Comparison of ENCODE assay signal across 1 cellular context in the genomic region with DNA sequence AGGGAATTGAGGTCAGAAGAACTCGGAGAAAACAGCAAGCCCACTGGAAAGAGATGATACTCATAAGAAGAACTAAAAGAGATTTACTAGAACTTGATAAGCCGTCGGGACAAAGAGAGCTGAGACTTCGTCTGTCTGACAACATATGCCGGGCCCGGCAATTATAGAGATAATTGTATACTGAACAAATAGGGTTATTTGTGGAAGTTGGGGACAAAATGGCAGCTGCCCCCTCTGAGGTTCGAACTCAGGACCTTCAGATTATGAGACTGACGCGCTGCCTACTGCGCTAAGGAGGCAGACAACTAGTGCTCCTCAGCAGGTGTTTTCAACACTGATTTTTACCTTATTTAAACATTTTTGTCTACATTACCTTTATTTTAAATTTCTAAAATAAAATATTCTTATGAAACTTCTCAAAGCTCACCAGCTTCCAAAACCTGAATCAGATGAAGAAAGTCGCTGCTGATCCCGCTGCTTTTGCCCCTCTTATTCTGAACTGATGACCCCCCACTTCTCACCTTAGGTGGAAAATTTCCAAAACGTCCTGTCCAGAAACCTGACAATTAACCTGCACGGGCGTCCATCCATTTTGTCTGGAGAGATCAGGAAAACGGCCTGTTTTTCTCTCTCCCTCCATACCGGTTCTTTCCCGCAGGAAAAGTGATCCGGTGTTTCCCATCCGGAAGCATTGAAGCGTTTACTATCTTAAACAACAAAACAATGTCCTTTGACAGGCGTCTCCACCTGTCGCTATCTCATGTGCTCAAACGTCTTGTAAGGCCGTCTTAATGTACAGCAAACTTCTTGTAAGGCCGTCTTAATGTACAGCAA.
TF ChIP-seq lines count a peak whose summit lies in the region.

No MANE protein-coding gene starts in this region.

TF ChIP-seq in K562, 482 proteins besides CTCF, POLR2A, EP300 and RAD21 (continued from another document and continues in another):
- TF ChIP-seq, protein P1, sequence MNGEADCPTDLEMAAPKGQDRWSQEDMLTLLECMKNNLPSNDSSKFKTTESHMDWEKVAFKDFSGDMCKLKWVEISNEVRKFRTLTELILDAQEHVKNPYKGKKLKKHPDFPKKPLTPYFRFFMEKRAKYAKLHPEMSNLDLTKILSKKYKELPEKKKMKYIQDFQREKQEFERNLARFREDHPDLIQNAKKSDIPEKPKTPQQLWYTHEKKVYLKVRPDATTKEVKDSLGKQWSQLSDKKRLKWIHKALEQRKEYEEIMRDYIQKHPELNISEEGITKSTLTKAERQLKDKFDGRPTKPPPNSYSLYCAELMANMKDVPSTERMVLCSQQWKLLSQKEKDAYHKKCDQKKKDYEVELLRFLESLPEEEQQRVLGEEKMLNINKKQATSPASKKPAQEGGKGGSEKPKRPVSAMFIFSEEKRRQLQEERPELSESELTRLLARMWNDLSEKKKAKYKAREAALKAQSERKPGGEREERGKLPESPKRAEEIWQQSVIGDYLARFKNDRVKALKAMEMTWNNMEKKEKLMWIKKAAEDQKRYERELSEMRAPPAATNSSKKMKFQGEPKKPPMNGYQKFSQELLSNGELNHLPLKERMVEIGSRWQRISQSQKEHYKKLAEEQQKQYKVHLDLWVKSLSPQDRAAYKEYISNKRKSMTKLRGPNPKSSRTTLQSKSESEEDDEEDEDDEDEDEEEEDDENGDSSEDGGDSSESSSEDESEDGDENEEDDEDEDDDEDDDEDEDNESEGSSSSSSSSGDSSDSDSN (IDR thresholded peaks at IDR 0.05; ENCODE audit: borderline replicate concordance in 1 of 2, low read depth in 2 of 2, low read length in 2 of 2), result no peak
- TF ChIP-seq TRIM24 (IDR thresholded peaks at IDR 0.05) (peak in 1 of 2 experiments; percentile 45; a peak in 2 of 4 replicates), ZNF274 (IDR thresholded peaks at IDR 0.05; ENCODE audit: borderline replicate concordance, low read depth, low read length) (peak; percentile 64; the same call in 1 of the 2 replicates), TCFL5 (CRISPR knock-in tag; conservative IDR thresholded peaks at IDR 0.05) (no peak), FOSL1 (tag; conservative IDR thresholded peaks at IDR 0.05) (peak; percentile 45; the same call in 1 of the 2 replicates), JUNB (CRISPR knock-in tag; conservative IDR thresholded peaks at IDR 0.05) (no peak), CREB1 (IDR thresholded peaks at IDR 0.05) (no peak), CREB1 (CRISPR knock-in tag; IDR thresholded peaks at IDR 0.05) (no peak), PHTF2 (CRISPR knock-in tag; IDR thresholded peaks at IDR 0.05) (no peak), BMI1 (IDR thresholded peaks at IDR 0.05; ENCODE audit: low read length) (no peak; the same call in 1 of the 2 replicates), ZNF695 (CRISPR knock-in tag; IDR thresholded peaks at IDR 0.05) (no peak), SRF (CRISPR knock-in tag; IDR thresholded peaks at IDR 0.05) (0 out of 4 replicates have a peak, but pooled peaks of 1 of the 2 experiments have one; percentile 17), HDAC1 (IDR thresholded peaks at IDR 0.05) (peak; percentile 40 to 94), ZBTB5 (IDR thresholded peaks at IDR 0.05) (peak; percentile 76), PRMT5 (CRISPR knock-in tag; IDR thresholded peaks at IDR 0.05) (no peak), HDAC6 (IDR thresholded peaks at IDR 0.05; ENCODE audit: low read depth, low read length) (peak; percentile 42; the same call in 1 of the 2 replicates), POLR2H (tag; IDR thresholded peaks at IDR 0.05; ENCODE audit: low read depth) (peak; percentile 100), SMARCA4 (IDR thresholded peaks at IDR 0.05) (no peak; the same call in 1 of the 2 replicates), HDAC2 (IDR thresholded peaks at IDR 0.05) (peak; percentile 19; the same call in 1 of the 2 replicates), SREBF2 (CRISPR knock-in tag; IDR thresholded peaks at IDR 0.05) (no peak), TEAD4 (IDR thresholded peaks at IDR 0.05; ENCODE audit: low read length) (peak; percentile 86), TEAD4 (CRISPR knock-in tag; IDR thresholded peaks at IDR 0.05; ENCODE audit: borderline replicate concordance) (no peak), ZBTB40 (IDR thresholded peaks at IDR 0.05) (peak; percentile 82), ZBTB40 (CRISPR knock-in tag; IDR thresholded peaks at IDR 0.05) (no peak), POLR2G (IDR thresholded peaks at IDR 0.05; ENCODE audit: low read depth, low read length) (no peak), CSDE1 (IDR thresholded peaks at IDR 0.05) (peak in 1 of 2 experiments; percentile 88; a peak in 2 of 4 replicates), KLF10 (CRISPR knock-in tag; IDR thresholded peaks at IDR 0.05) (no peak), NR4A1 (CRISPR knock-in tag; IDR thresholded peaks at IDR 0.05) (no peak), NR4A1 (tag; IDR thresholded peaks at IDR 0.05) (0 out of 2 replicates have a peak, but pooled peaks have one; percentile 44), ZSCAN29 (IDR thresholded peaks at IDR 0.05) (peak; percentile 82; the same call in 1 of the 2 replicates), PHF8 (IDR thresholded peaks at IDR 0.05; ENCODE audit: borderline replicate concordance, low read length) (0 out of 2 replicates have a peak, but pooled peaks have one; percentile 4), NUFIP1 (IDR thresholded peaks at IDR 0.05; ENCODE audit: partially characterized antibody) (no peak), KLF1 (tag; IDR thresholded peaks at IDR 0.05) (no peak), ZNF77 (CRISPR knock-in tag; IDR thresholded peaks at IDR 0.05) (no peak), THRA (IDR thresholded peaks at IDR 0.05) (no peak), NR2C2 (CRISPR knock-in tag; IDR thresholded peaks at IDR 0.05) (no peak), NR2C2 (tag; IDR thresholded peaks at IDR 0.05) (peak; percentile 46; the same call in 1 of the 2 replicates), CHCHD3 (CRISPR knock-in tag; IDR thresholded peaks at IDR 0.05) (no peak), BDP1 (IDR thresholded peaks at IDR 0.05; ENCODE audit: insufficient read depth, insufficient read length) (peak; percentile 52), SMAD3 (CRISPR knock-in tag; conservative IDR thresholded peaks at IDR 0.05) (no peak), HOXB6 (CRISPR knock-in tag; IDR thresholded peaks at IDR 0.05; ENCODE audit: borderline replicate concordance) (peak; percentile 13; the same call in 1 of the 2 replicates), BACH1 (tag; IDR thresholded peaks at IDR 0.05) (no peak), BRF1 (IDR thresholded peaks at IDR 0.05; ENCODE audit: borderline replicate concordance, extremely low read depth, insufficient read length) (peak; percentile 25)
- TF ChIP-seq, protein P2, sequence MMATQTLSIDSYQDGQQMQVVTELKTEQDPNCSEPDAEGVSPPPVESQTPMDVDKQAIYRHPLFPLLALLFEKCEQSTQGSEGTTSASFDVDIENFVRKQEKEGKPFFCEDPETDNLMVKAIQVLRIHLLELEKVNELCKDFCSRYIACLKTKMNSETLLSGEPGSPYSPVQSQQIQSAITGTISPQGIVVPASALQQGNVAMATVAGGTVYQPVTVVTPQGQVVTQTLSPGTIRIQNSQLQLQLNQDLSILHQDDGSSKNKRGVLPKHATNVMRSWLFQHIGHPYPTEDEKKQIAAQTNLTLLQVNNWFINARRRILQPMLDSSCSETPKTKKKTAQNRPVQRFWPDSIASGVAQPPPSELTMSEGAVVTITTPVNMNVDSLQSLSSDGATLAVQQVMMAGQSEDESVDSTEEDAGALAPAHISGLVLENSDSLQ (IDR thresholded peaks at IDR 0.05), result peak; percentile 59; the same call in 1 of the 2 replicates
- TF ChIP-seq, protein P3, sequence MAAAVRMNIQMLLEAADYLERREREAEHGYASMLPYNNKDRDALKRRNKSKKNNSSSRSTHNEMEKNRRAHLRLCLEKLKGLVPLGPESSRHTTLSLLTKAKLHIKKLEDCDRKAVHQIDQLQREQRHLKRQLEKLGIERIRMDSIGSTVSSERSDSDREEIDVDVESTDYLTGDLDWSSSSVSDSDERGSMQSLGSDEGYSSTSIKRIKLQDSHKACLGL (CRISPR knock-in tag; IDR thresholded peaks at IDR 0.05; ENCODE audit: borderline replicate concordance, poor library complexity, severe bottlenecking), result no peak
- TF ChIP-seq, protein P4, sequence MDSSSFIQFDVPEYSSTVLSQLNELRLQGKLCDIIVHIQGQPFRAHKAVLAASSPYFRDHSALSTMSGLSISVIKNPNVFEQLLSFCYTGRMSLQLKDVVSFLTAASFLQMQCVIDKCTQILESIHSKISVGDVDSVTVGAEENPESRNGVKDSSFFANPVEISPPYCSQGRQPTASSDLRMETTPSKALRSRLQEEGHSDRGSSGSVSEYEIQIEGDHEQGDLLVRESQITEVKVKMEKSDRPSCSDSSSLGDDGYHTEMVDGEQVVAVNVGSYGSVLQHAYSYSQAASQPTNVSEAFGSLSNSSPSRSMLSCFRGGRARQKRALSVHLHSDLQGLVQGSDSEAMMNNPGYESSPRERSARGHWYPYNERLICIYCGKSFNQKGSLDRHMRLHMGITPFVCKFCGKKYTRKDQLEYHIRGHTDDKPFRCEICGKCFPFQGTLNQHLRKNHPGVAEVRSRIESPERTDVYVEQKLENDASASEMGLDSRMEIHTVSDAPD (CRISPR knock-in tag; IDR thresholded peaks at IDR 0.05), result no peak
